In the genomic region with DNA sequence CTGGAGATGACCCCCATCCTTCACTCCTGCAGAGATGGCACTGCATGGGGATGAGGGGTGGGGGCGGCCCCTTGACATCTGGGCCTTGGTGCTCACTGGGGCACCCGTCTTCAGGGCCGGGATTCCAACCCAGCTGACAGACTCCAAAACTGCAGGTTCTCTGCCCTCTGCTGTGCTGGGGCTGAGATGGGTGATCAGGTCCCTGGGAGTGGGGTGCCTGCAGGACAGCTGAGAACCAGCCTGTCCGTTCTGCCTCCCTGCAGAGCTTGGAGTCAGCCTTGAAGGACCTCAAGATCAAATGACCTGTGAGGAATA, we compare ENCODE assay signal across 1 cellular context.
TF ChIP-seq lines count a peak whose summit lies in the region.

No MANE protein-coding gene starts in this region.

TF ChIP-seq in GM23338, 12 proteins besides CTCF, POLR2A, EP300 and RAD21:
- TF ChIP-seq NANOG (IDR thresholded peaks at IDR 0.05; ENCODE audit: borderline replicate concordance) (no peak), STAT1 (IDR thresholded peaks at IDR 0.05; ENCODE audit: unreplicated experiment) (no peak), CREB1 (CRISPR knock-in tag; IDR thresholded peaks at IDR 0.05; ENCODE audit: low read depth) (no peak), ZNF331 (CRISPR knock-in tag; IDR thresholded peaks at IDR 0.05; ENCODE audit: low read depth) (no peak), POLR2AphosphoS5 (IDR thresholded peaks at IDR 0.05; ENCODE audit: low read depth) (no peak), ZNF462 (CRISPR knock-in tag; IDR thresholded peaks at IDR 0.05) (no peak), ZNF114 (CRISPR knock-in tag; IDR thresholded peaks at IDR 0.05) (no peak), EZH2phosphoT487 (IDR thresholded peaks at IDR 0.05; ENCODE audit: unreplicated experiment) (no peak), JUNB (IDR thresholded peaks at IDR 0.05; ENCODE audit: unreplicated experiment) (no peak), EZH2 (IDR thresholded peaks at IDR 0.05; ENCODE audit: low read depth, unreplicated experiment) (no peak), ETS1 (IDR thresholded peaks at IDR 0.05) (no peak)
- TF ChIP-seq, protein P1, sequence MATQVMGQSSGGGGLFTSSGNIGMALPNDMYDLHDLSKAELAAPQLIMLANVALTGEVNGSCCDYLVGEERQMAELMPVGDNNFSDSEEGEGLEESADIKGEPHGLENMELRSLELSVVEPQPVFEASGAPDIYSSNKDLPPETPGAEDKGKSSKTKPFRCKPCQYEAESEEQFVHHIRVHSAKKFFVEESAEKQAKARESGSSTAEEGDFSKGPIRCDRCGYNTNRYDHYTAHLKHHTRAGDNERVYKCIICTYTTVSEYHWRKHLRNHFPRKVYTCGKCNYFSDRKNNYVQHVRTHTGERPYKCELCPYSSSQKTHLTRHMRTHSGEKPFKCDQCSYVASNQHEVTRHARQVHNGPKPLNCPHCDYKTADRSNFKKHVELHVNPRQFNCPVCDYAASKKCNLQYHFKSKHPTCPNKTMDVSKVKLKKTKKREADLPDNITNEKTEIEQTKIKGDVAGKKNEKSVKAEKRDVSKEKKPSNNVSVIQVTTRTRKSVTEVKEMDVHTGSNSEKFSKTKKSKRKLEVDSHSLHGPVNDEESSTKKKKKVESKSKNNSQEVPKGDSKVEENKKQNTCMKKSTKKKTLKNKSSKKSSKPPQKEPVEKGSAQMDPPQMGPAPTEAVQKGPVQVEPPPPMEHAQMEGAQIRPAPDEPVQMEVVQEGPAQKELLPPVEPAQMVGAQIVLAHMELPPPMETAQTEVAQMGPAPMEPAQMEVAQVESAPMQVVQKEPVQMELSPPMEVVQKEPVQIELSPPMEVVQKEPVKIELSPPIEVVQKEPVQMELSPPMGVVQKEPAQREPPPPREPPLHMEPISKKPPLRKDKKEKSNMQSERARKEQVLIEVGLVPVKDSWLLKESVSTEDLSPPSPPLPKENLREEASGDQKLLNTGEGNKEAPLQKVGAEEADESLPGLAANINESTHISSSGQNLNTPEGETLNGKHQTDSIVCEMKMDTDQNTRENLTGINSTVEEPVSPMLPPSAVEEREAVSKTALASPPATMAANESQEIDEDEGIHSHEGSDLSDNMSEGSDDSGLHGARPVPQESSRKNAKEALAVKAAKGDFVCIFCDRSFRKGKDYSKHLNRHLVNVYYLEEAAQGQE (IDR thresholded peaks at IDR 0.05; ENCODE audit: unreplicated experiment): no peak
